In the genomic region with DNA sequence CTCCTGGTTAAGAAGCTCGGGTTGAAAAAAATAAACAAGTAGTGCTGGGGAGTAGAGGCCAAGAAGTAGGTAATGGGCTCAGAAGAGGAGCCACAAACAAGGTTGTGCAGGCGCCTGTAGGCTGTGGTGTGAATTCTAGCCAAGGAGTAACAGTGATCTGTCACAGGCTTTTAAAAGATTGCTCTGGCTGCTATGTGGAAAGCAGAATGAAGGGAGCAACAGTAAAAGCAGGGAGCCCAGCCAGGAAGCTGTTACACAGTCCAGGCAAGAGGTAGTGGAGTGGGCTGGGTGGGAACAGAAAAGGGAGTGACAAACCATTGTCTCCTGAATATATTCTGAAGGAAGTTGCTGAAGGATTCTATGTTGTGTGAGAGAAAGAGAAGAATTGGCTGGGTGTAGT, we compare ENCODE assay signal across 17 cellular contexts. TPM values are rescaled to one million over a fixed set of nuclear protein-coding genes. Genes with fewer than 3 reads are reported as not detected.
DNase-seq lines count a peak whose midpoint lies in the region; ATAC-seq and TF ChIP-seq lines count a peak whose summit lies in the region.
"Had no signal": no experiment of that assay in that cellular context is flagged by ENCODE, and none has a peak within 500 bp of the region (broad histone marks: within the 10 kb centered on the region; RNA-seq: fewer than 3 reads in every experiment).

No MANE protein-coding gene starts in this region.

- H3K4me3 Mint-ChIP-seq in Calu3 (ENCODE audit: low read depth, unreplicated experiment): no peak overlapping the region
- no peak overlapping the region for H3K4me3 Mint-ChIP-seq in stimulated activated memory B cell treated with anti-CD40 and anti-IgM and Interleukin-4, amounts not matched to agents 10 μg/mL and 1 μg/mL and 100 μg/mL, for 72 hours
- H3K4me3 Mint-ChIP-seq: activated T-cell treated with anti-CD3 and anti-CD28 coated beads, Interleukin-2, amount 50 U/mL, for 24 hours; H9 had no signal

- no peaks in the 10 kb centered on the region for H3K27me3 Mint-ChIP-seq in Calu3 (ENCODE audit: unreplicated experiment)
- H3K27me3 Mint-ChIP-seq in stimulated activated memory B cell treated with anti-CD40 and anti-IgM and Interleukin-4, amounts not matched to agents 10 μg/mL and 1 μg/mL and 100 μg/mL, for 72 hours: no peaks in the 10 kb centered on the region
- H3K27me3 Mint-ChIP-seq: activated naive CD4-positive, alpha-beta T cell treated with anti-CD3 and anti-CD28 coated beads, Interleukin-2, amount 50 U/mL, for 24 hours; activated T-cell treated with anti-CD3 and anti-CD28 coated beads, Interleukin-2, amount 50 U/mL, for 24 hours had no signal

- intact Hi-C loops in Calu3 (cut with micrococcal nuclease; ENCODE audit: unreplicated experiment) (no loop called here), ascending aorta (cut with DNase I) (no loop called here)

- no peak for ATAC-seq in stimulated activated memory B cell treated with anti-CD40 and anti-IgM and Interleukin-4, amounts not matched to agents 10 μg/mL and 1 μg/mL and 100 μg/mL, for 72 hours
- no peak for ATAC-seq in GM21528 (IDR thresholded peaks at IDR 0.05; ENCODE audit: low FRiP score, unreplicated experiment)
- ATAC-seq in HG03039 (IDR thresholded peaks at IDR 0.05; ENCODE audit: unreplicated experiment): no peak
- ATAC-seq: stimulated activated naive CD8-positive, alpha-beta T cell treated with anti-CD3 and anti-CD28 coated beads, Interleukin-15, amount 100 ng/mL, for 72 hours had no signal

- H3K4me3 ChIP-seq in ascending aorta (peak overlapping the region in 1 of 2 donors; percentile 82), right atrium auricular region (no peak overlapping the region)
- H3K4me3 ChIP-seq: SJCRH30 had no signal

- peaks cover 23% of the 10 kb centered on the region for H3K4me1 Mint-ChIP-seq in Calu3 (ENCODE audit: low read depth, unreplicated experiment)
- H3K4me1 Mint-ChIP-seq in stimulated activated memory B cell treated with anti-CD40 and anti-IgM and Interleukin-4, amounts not matched to agents 10 μg/mL and 1 μg/mL and 100 μg/mL, for 72 hours: peaks cover 57% of the 10 kb centered on the region

- CTCF ChIA-PET in Calu3 (lab: Charles Lee): interaction anchor here (0.8 to 1.0 kb wide), 2 partner anchors 15 to 23 kb away, joined by 3 to 13 read pairs; a partner anchor contains a TSS

- peaks cover 10% of the 10 kb centered on the region for H3K36me3 Mint-ChIP-seq in Calu3 (ENCODE audit: insufficient read depth, unreplicated experiment)
- peaks cover 14% of the 10 kb centered on the region for H3K36me3 Mint-ChIP-seq in stimulated activated memory B cell treated with anti-CD40 and anti-IgM and Interleukin-4, amounts not matched to agents 10 μg/mL and 1 μg/mL and 100 μg/mL, for 72 hours
- H3K36me3 Mint-ChIP-seq: activated naive CD4-positive, alpha-beta T cell treated with anti-CD3 and anti-CD28 coated beads, Interleukin-2, amount 50 U/mL, for 24 hours had no signal

- H3K4me1 ChIP-seq in ascending aorta (peaks cover 6 to 9% of the 10 kb centered on the region in 2 donors), right atrium auricular region (peaks cover 0 to 20% of the 10 kb centered on the region in 2 donors)
- H3K4me1 ChIP-seq: SJCRH30 had no signal

- H3K27me3 ChIP-seq in ascending aorta: no peaks in the 10 kb centered on the region
- H3K27me3 ChIP-seq in right atrium auricular region: no peaks in the 10 kb centered on the region
- H3K27me3 ChIP-seq: brain microvascular endothelial cell, SJCRH30 had no signal

- H3K9me3 Mint-ChIP-seq in Calu3 (ENCODE audit: low read depth, unreplicated experiment): no peaks in the 10 kb centered on the region
- H3K9me3 Mint-ChIP-seq in stimulated activated memory B cell treated with anti-CD40 and anti-IgM and Interleukin-4, amounts not matched to agents 10 μg/mL and 1 μg/mL and 100 μg/mL, for 72 hours: peaks cover 6% of the 10 kb centered on the region
- H3K9me3 Mint-ChIP-seq: activated naive CD4-positive, alpha-beta T cell treated with anti-CD3 and anti-CD28 coated beads, Interleukin-2, amount 50 U/mL, for 24 hours; activated T-cell treated with anti-CD3 and anti-CD28 coated beads, Interleukin-2, amount 50 U/mL, for 24 hours; H9; stimulated activated naive CD8-positive, alpha-beta T cell treated with anti-CD3 and anti-CD28 coated beads, Interleukin-15, amount 100 ng/mL, for 72 hours had no signal

- DNase-seq in Calu3 (no peak), ascending aorta (ENCODE audit: low spot score in 2 of 2) (no peak), right atrium auricular region (ENCODE audit: low spot score) (no peak), middle frontal gyrus (ENCODE audit: extremely low spot score, low spot score) (no peak)
- no peak for DNase-seq in NK-92 treated with Interleukin-12 subunit alpha and Interleukin-12 subunit beta, amount 100 ng/mL, for 24 hours (lab: John Stamatoyannopoulos, UW)
- DNase-seq: activated CD4-positive, alpha-beta T cell treated with anti-CD3 and anti-CD28 coated beads for 4 hours; activated T-cell treated with anti-CD3 and anti-CD28 coated beads, Interleukin-2, amount 50 U/mL, for 24 hours; brain microvascular endothelial cell; H9; NCI-H446; SJCRH30; stimulated activated CD4-positive, alpha-beta T cell treated with anti-CD3 and anti-CD28 coated beads, Interleukin-15, amount 100 ng/mL, for 24 hours; stimulated activated naive CD8-positive, alpha-beta T cell treated with anti-CD3 and anti-CD28 coated beads, Interleukin-15, amount 100 ng/mL, for 72 hours had no signal

- H3K27ac ChIP-seq in ascending aorta (peak overlapping the region; percentile 86 to 89), right atrium auricular region (peak overlapping the region; percentile 90 to 93)
- H3K27ac ChIP-seq: brain microvascular endothelial cell, SJCRH30 had no signal

- no TSS peak for BruUV-seq in Calu3 (replicated peaks; lab: Mats Ljungman, UMichigan)

- no peak for TF ChIP-seq CTCF in Calu3 (IDR thresholded peaks at IDR 0.05; ENCODE audit: unreplicated experiment)
- no peak for TF ChIP-seq CTCF in ascending aorta (IDR thresholded peaks at IDR 0.05)
- TF ChIP-seq CTCF in right atrium auricular region (IDR thresholded peaks at IDR 0.05): no peak

- H3K9me3 ChIP-seq in ascending aorta (no peaks in the 10 kb centered on the region), right atrium auricular region (no peaks in the 10 kb centered on the region)
- H3K9me3 ChIP-seq: SJCRH30 had no signal

- peak overlapping the region; percentile 87 for H3K27ac Mint-ChIP-seq in Calu3 (ENCODE audit: unreplicated experiment)
- H3K27ac Mint-ChIP-seq in stimulated activated memory B cell treated with anti-CD40 and anti-IgM and Interleukin-4, amounts not matched to agents 10 μg/mL and 1 μg/mL and 100 μg/mL, for 72 hours: peak overlapping the region; percentile 85
- H3K27ac Mint-ChIP-seq: activated T-cell treated with anti-CD3 and anti-CD28 coated beads, Interleukin-2, amount 50 U/mL, for 24 hours; H9 had no signal

- H3K36me3 ChIP-seq in ascending aorta: no peaks in the 10 kb centered on the region
- H3K36me3 ChIP-seq in right atrium auricular region: no peaks in the 10 kb centered on the region
- H3K36me3 ChIP-seq: brain microvascular endothelial cell, SJCRH30 had no signal

RNA-seq across cellular contexts. Expression of gene HFE, which starts 2.0 kb away (rescaled TPM):
- total RNA-seq in Calu3 (2022): 24.9 and 27.1 TPM in 2 replicates
- total RNA-seq in ascending aorta: 2.6 TPM
- 1 to 10 TPM; 3.1 to 6.4 TPM for total RNA-seq in right atrium auricular region
